20 cellular contexts compared by ENCODE assay signal in genomic region chr18:49322770-49323490, GRCh38.
DNase-seq lines count a peak whose midpoint lies in the region; ATAC-seq, FAIRE-seq and TF ChIP-seq lines count a peak whose summit lies in the region.
"Had no signal": no experiment of that assay in that cellular context is flagged by ENCODE, and none has a peak within 500 bp of the region (broad histone marks: within the 10 kb centered on the region; RNA-seq: fewer than 3 reads in every experiment).

No MANE protein-coding gene starts in this region.

- DNase-seq in M059J (ENCODE audit: low read depth) (peak; percentile 8), astrocyte (ENCODE audit: low read depth) (no peak), kidney epithelial cell (ENCODE audit: low read depth) (peak; percentile 48), osteocyte (ENCODE audit: extremely low spot score, unreplicated experiment) (no peak), left colon (no peak)
- DNase-seq: CD4-positive, CD25-positive, alpha-beta regulatory T cell; DMS79; H7; MV-4-11; NCI-H1105 treated with DMSO at 0.1 percent for 48 hours; NCI-H2029 treated with DMSO at 0.1 percent for 48 hours; NCI-H2171; NCI-H345; NCI-H524; SHP77 had no signal

- no peaks in the 10 kb centered on the region for H3K79me2 ChIP-seq in astrocyte (ENCODE audit: insufficient read depth, low read length)

- no peak overlapping the region for H3K27ac ChIP-seq in astrocyte (ENCODE audit: low read depth, low read length)
- H3K27ac ChIP-seq: HL-60, KMS-11, SK-N-MC had no signal

- no peak for ATAC-seq in GM21529 (IDR thresholded peaks at IDR 0.05; ENCODE audit: unreplicated experiment)
- no peak for ATAC-seq in left colon
- ATAC-seq in GM18511 (IDR thresholded peaks at IDR 0.05; ENCODE audit: unreplicated experiment): no peak

- H3K27ac Mint-ChIP-seq in astrocyte (ENCODE audit: unreplicated experiment) (peak overlapping the region; percentile 9), osteocyte (ENCODE audit: unreplicated experiment) (peak overlapping the region; percentile 58)
- H3K27ac Mint-ChIP-seq: CD4-positive, CD25-positive, alpha-beta regulatory T cell had no signal

- H3K36me3 ChIP-seq in astrocyte (ENCODE audit: insufficient read depth, low read length) (no peaks in the 10 kb centered on the region), kidney epithelial cell (ENCODE audit: control insufficient read depth, insufficient read depth, low read length) (no peaks in the 10 kb centered on the region)

- no peaks in the 10 kb centered on the region for H4K20me1 ChIP-seq in astrocyte (ENCODE audit: insufficient read depth, low read length)

- H3K27me3 ChIP-seq in astrocyte (ENCODE audit: insufficient read depth, low read length) (no peaks in the 10 kb centered on the region), kidney epithelial cell (ENCODE audit: control insufficient read depth, insufficient read depth, low read length) (no peaks in the 10 kb centered on the region)

- FAIRE-seq in astrocyte (lab: Jason Lieb, UNC): peak; percentile 37

- TF ChIP-seq CTCF in astrocyte (IDR thresholded peaks at IDR 0.05; ENCODE audit: insufficient read depth, low read depth, low read length) (no peak), kidney epithelial cell (IDR thresholded peaks at IDR 0.05; ENCODE audit: insufficient read depth, low read length, poor library complexity, severe bottlenecking) (no peak), osteocyte (IDR thresholded peaks at IDR 0.05) (no peak)

- H3K4me1 Mint-ChIP-seq in astrocyte (ENCODE audit: low read depth, unreplicated experiment) (peaks cover 24% of the 10 kb centered on the region), osteocyte (ENCODE audit: unreplicated experiment) (peaks cover 28% of the 10 kb centered on the region)

- H3K36me3 Mint-ChIP-seq in astrocyte (ENCODE audit: low read depth, unreplicated experiment) (peaks cover 1% of the 10 kb centered on the region), osteocyte (ENCODE audit: unreplicated experiment) (peaks cover 6% of the 10 kb centered on the region)

- peaks cover 10% of the 10 kb centered on the region for H3K4me1 ChIP-seq in astrocyte (ENCODE audit: insufficient read depth, low read length)

- intact Hi-C loops in left colon (cut with DNase I, micrococcal nuclease): no loop called here

- H3K4me3 ChIP-seq in astrocyte (ENCODE audit: insufficient read depth, low read depth, low read length) (no peak overlapping the region), kidney epithelial cell (ENCODE audit: low read depth, low read length) (no peak overlapping the region)
- H3K4me3 ChIP-seq: SK-N-MC had no signal

- no peak overlapping the region for H2AFZ ChIP-seq in astrocyte (ENCODE audit: low read depth, low read length)

- no peaks in the 10 kb centered on the region for H3K27me3 Mint-ChIP-seq in astrocyte (ENCODE audit: low read depth, unreplicated experiment)
- no peaks in the 10 kb centered on the region for H3K27me3 Mint-ChIP-seq in osteocyte (ENCODE audit: unreplicated experiment)
- H3K27me3 Mint-ChIP-seq: CD4-positive, CD25-positive, alpha-beta regulatory T cell had no signal

- H3K4me2 ChIP-seq in astrocyte (ENCODE audit: low read length): no peak overlapping the region
- H3K4me2 ChIP-seq: KMS-11 had no signal

- H3K4me3 Mint-ChIP-seq in astrocyte (ENCODE audit: unreplicated experiment): no peak overlapping the region
- H3K4me3 Mint-ChIP-seq in osteocyte (ENCODE audit: unreplicated experiment): no peak overlapping the region
- H3K4me3 Mint-ChIP-seq: CD4-positive, CD25-positive, alpha-beta regulatory T cell had no signal

- H3K9me3 ChIP-seq in astrocyte (ENCODE audit: insufficient read depth, low read depth, low read length): no peaks in the 10 kb centered on the region

- H3K9ac ChIP-seq in astrocyte (ENCODE audit: low read length): no peak overlapping the region
- H3K9ac ChIP-seq: KMS-11 had no signal

- H3K9me3 Mint-ChIP-seq in astrocyte (ENCODE audit: unreplicated experiment) (no peaks in the 10 kb centered on the region), osteocyte (ENCODE audit: unreplicated experiment) (no peaks in the 10 kb centered on the region)

Comparison
In these comparisons a context has a peak if more than half of its experiments do, and no peak if none do; other contexts are left out.
1. DNase-seq: peak in M059J (single experiment) and kidney epithelial cell (single experiment); none in astrocyte (single experiment), osteocyte (single experiment) and left colon (0 of 2).